Comparison of ENCODE assay signal across 13 cellular contexts in genomic region chr10:59876695-59877094, GRCh38. TPM values are rescaled to one million over a fixed set of nuclear protein-coding genes. Genes with fewer than 3 reads are reported as not detected.
DNase-seq lines count a peak whose midpoint lies in the region; ATAC-seq, FAIRE-seq and TF ChIP-seq lines count a peak whose summit lies in the region.
"Had no signal": no experiment of that assay in that cellular context is flagged by ENCODE, and none has a peak within 500 bp of the region (broad histone marks: within the 10 kb centered on the region; RNA-seq: fewer than 3 reads in every experiment).

No MANE protein-coding gene starts in this region.

- H3K4me3 ChIP-seq in astrocyte (ENCODE audit: insufficient read depth, low read depth, low read length), result no peak overlapping the region
- no peak overlapping the region for H3K4me3 ChIP-seq in osteoblast (ENCODE audit: insufficient read depth, low read length)
- H3K4me3 ChIP-seq in MM.1S (ENCODE audit: low read length), result no peak overlapping the region
- H3K4me3 ChIP-seq: A549, prostate gland had no signal

- H3K9ac ChIP-seq in astrocyte (ENCODE audit: low read length) (no peak overlapping the region), MM.1S (ENCODE audit: low read length) (no peak overlapping the region)

- H2AFZ ChIP-seq in astrocyte (ENCODE audit: low read depth, low read length) (no peak overlapping the region), osteoblast (ENCODE audit: low read length) (no peak overlapping the region), MM.1S (ENCODE audit: low read length) (no peak overlapping the region)

- TF ChIP-seq CTCF in astrocyte (IDR thresholded peaks at IDR 0.05; ENCODE audit: insufficient read depth, low read depth, low read length) (no peak), osteoblast (IDR thresholded peaks at IDR 0.05; ENCODE audit: extremely low read depth, low read depth, low read length) (no peak), MM.1S (IDR thresholded peaks at IDR 0.05; ENCODE audit: low read length) (no peak)

- H3K9me3 Mint-ChIP-seq in astrocyte (ENCODE audit: unreplicated experiment), result no peaks in the 10 kb centered on the region
- H3K9me3 Mint-ChIP-seq: CD8-positive, alpha-beta T cell had no signal

- peaks cover 19% of the 10 kb centered on the region for H4K20me1 ChIP-seq in astrocyte (ENCODE audit: insufficient read depth, low read length)
- H4K20me1 ChIP-seq in osteoblast (ENCODE audit: insufficient read depth, low read length), result no peaks in the 10 kb centered on the region
- H4K20me1 ChIP-seq in MM.1S (ENCODE audit: insufficient read depth, low read length), result no peaks in the 10 kb centered on the region

- peaks cover 8% of the 10 kb centered on the region for H3K36me3 Mint-ChIP-seq in astrocyte (ENCODE audit: low read depth, unreplicated experiment)
- H3K36me3 Mint-ChIP-seq: CD8-positive, alpha-beta T cell had no signal

- peak overlapping the region; percentile 63 for H3K27ac ChIP-seq in astrocyte (ENCODE audit: low read depth, low read length)
- peak overlapping the region; percentile 71 for H3K27ac ChIP-seq in osteoblast (ENCODE audit: low read depth, low read length)
- no peak overlapping the region for H3K27ac ChIP-seq in MM.1S (ENCODE audit: low read length)
- H3K27ac ChIP-seq: A549, prostate gland had no signal

- H3K9me3 ChIP-seq in astrocyte (ENCODE audit: insufficient read depth, low read depth, low read length) (no peaks in the 10 kb centered on the region), osteoblast (ENCODE audit: low read depth, low read length) (no peaks in the 10 kb centered on the region), MM.1S (replicated peaks; ENCODE audit: insufficient read depth, low read length) (no peaks in the 10 kb centered on the region)
- H3K9me3 ChIP-seq: A549, prostate gland had no signal

- H3K4me2 ChIP-seq in astrocyte (ENCODE audit: low read length), result no peak overlapping the region
- peak overlapping the region; percentile 27 for H3K4me2 ChIP-seq in osteoblast (ENCODE audit: insufficient read depth, low read length)
- H3K4me2 ChIP-seq in MM.1S (ENCODE audit: low read depth, low read length), result no peak overlapping the region
- H3K4me2 ChIP-seq: A549 had no signal

- peak overlapping the region; percentile 16 for H3K27ac Mint-ChIP-seq in astrocyte (ENCODE audit: unreplicated experiment)
- H3K27ac Mint-ChIP-seq: CD8-positive, alpha-beta T cell had no signal

- no peak for ATAC-seq in HG02870 (IDR thresholded peaks at IDR 0.05; ENCODE audit: unreplicated experiment)
- ATAC-seq: A549; CD8-positive, alpha-beta T cell; left ventricle myocardium superior had no signal

- peaks cover 26% of the 10 kb centered on the region for H3K4me1 ChIP-seq in astrocyte (ENCODE audit: insufficient read depth, low read length)
- H3K4me1 ChIP-seq in osteoblast (ENCODE audit: insufficient read depth, low read length), result peaks cover 30% of the 10 kb centered on the region
- H3K4me1 ChIP-seq in MM.1S (ENCODE audit: low read length), result no peaks in the 10 kb centered on the region
- H3K4me1 ChIP-seq: prostate gland had no signal

- H3K9me2 ChIP-seq in MM.1S (replicated peaks; ENCODE audit: insufficient read depth, low read length), result no peaks in the 10 kb centered on the region

- no peak overlapping the region for H3K4me3 Mint-ChIP-seq in astrocyte (ENCODE audit: unreplicated experiment)
- H3K4me3 Mint-ChIP-seq: CD8-positive, alpha-beta T cell had no signal

- H3K79me2 ChIP-seq in astrocyte (ENCODE audit: insufficient read depth, low read length) (peaks cover 93% of the 10 kb centered on the region), osteoblast (ENCODE audit: insufficient read depth, low read length) (peaks cover 80% of the 10 kb centered on the region), MM.1S (ENCODE audit: low read length) (peaks cover 72% of the 10 kb centered on the region)

- FAIRE-seq in astrocyte (lab: Jason Lieb, UNC), result no peak
- FAIRE-seq: A549 had no signal

- H3F3A ChIP-seq in MM.1S (ENCODE audit: insufficient read depth, low read length), result no peaks in the 10 kb centered on the region

- H3K27me3 ChIP-seq in astrocyte (ENCODE audit: insufficient read depth, low read length), result no peaks in the 10 kb centered on the region
- no peaks in the 10 kb centered on the region for H3K27me3 ChIP-seq in osteoblast (ENCODE audit: insufficient read depth, low read length)
- H3K27me3 ChIP-seq in MM.1S (replicated peaks; ENCODE audit: insufficient read depth, low read length), result no peaks in the 10 kb centered on the region

- no peaks in the 10 kb centered on the region for H3K27me3 Mint-ChIP-seq in astrocyte (ENCODE audit: low read depth, unreplicated experiment)

- H3K4me1 Mint-ChIP-seq in astrocyte (ENCODE audit: low read depth, unreplicated experiment), result peaks cover 42% of the 10 kb centered on the region

- H3K36me3 ChIP-seq in astrocyte (ENCODE audit: insufficient read depth, low read length) (no peaks in the 10 kb centered on the region), osteoblast (ENCODE audit: insufficient read depth, low read length) (no peaks in the 10 kb centered on the region), MM.1S (replicated peaks; ENCODE audit: insufficient read depth, low read length) (no peaks in the 10 kb centered on the region)
- H3K36me3 ChIP-seq: prostate gland had no signal

- peak; percentile 32 for DNase-seq in NCI-H2171 treated with DMSO at 0.1 percent for 48 hours (lab: John Stamatoyannopoulos, UW)
- no peak for DNase-seq in NCI-H2171 (lab: John Stamatoyannopoulos, UW)
- peak; percentile 5 for DNase-seq in NCI-H1417 treated with DMSO at 0.1 percent for 48 hours (lab: John Stamatoyannopoulos, UW)
- peak; percentile 39 for DNase-seq in astrocyte (ENCODE audit: low read depth)
- DNase-seq in osteoblast (ENCODE audit: insufficient read length, low spot score, missing footprints), result no peak
- no peak for DNase-seq in MM.1S
- no peak for DNase-seq in activated CD4-positive, alpha-beta T cell treated with anti-CD3 and anti-CD28 coated beads for 4 hours
- DNase-seq: CD8-positive, alpha-beta T cell; left ventricle myocardium superior; stimulated activated CD4-positive, alpha-beta T cell treated with anti-CD3 and anti-CD28 coated beads, Interleukin-15, amount 100 ng/mL, for 24 hours had no signal

RNA-seq across cellular contexts. Expression of gene CCDC6, which starts 29.7 kb away (rescaled TPM):
- total RNA-seq in astrocyte (69.4 and 73.9 TPM in 2 replicates), osteoblast (51.8 and 58.3 TPM in 2 replicates)

Comparison
In these comparisons a context has a peak if more than half of its experiments do, and no peak if none do; other contexts are left out.
1. DNase-seq: peak in NCI-H2171 treated with DMSO at 0.1 percent for 48 hours (single experiment), NCI-H1417 treated with DMSO at 0.1 percent for 48 hours (single experiment) and astrocyte (single experiment); none in NCI-H2171 (single experiment), osteoblast (single experiment), MM.1S (single experiment) and activated CD4-positive, alpha-beta T cell treated with anti-CD3 and anti-CD28 coated beads for 4 hours (0 of 2).